ENCODE assay signal across 1 cellular context in the genomic region with DNA sequence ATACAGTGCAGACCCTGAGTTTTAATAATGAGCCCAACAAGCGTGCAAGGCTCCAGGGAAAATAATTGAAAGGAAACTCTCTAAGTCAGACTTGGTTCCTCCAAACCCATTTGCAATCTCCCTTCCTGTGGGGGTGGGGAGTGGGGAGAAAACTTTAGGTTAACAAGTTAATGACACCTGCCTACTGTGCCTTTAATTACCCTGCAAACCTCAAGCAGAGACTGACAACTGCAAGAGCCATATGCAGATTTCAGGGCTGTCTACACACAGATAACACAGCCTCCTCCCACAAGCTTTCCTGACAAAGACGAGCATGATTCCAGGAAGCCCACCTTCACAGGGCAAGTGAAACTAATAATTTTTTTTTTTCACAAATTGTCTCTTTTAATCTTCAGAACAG.
TF ChIP-seq lines count a peak whose summit lies in the region.

No MANE protein-coding gene starts in this region.

TF ChIP-seq in H1, 55 proteins besides CTCF, POLR2A, EP300 and RAD21:
- TF ChIP-seq FOSL1 (IDR thresholded peaks at IDR 0.05; ENCODE audit: insufficient read depth, low read depth, low read length) (no peak), RBBP5 (IDR thresholded peaks at IDR 0.05; ENCODE audit: borderline replicate concordance, low read depth, low read length) (0 out of 2 replicates have a peak, but pooled peaks have one; percentile 6), POLR2AphosphoS5 (IDR thresholded peaks at IDR 0.05; ENCODE audit: low read depth, low read length) (no peak), SUZ12 (IDR thresholded peaks at IDR 0.05; ENCODE audit: low read length) (no peak), SP1 (IDR thresholded peaks at IDR 0.05; ENCODE audit: low read depth, low read length) (peak; percentile 49; the same call in 1 of the 2 replicates), NANOG (IDR thresholded peaks at IDR 0.05; ENCODE audit: insufficient read depth, low read depth, low read length, poor library complexity, severe bottlenecking) (peak; percentile 24)
